ENCODE assay signal across 27 cellular contexts in genomic region chr3:38706961-38707360, GRCh38.
"Had no signal": no experiment of that assay in that cellular context is flagged by ENCODE, and none has a peak within 500 bp of the region (broad histone marks: within the 10 kb centered on the region; RNA-seq: fewer than 3 reads in every experiment).

No MANE protein-coding gene starts in this region.

- H3K4me1 Mint-ChIP-seq: stimulated activated effector memory CD8-positive, alpha-beta T cell treated with anti-CD3 and anti-CD28 coated beads, Interleukin-12 subunit alpha, Interleukin-12 subunit beta, amount 100 ng/mL, for 72 hours; stimulated activated memory B cell treated with anti-CD40 and anti-IgM and Interleukin-4, amounts not matched to agents 10 μg/mL and 1 μg/mL and 100 μg/mL, for 72 hours; stimulated activated naive B cell treated with anti-CD40 and anti-IgM and Interleukin-4, amounts not matched to agents 10 μg/mL and 1 μg/mL and 100 μg/mL, for 72 hours; stimulated activated naive CD8-positive, alpha-beta T cell treated with anti-CD3 and anti-CD28 coated beads, Interleukin-15, amount 100 ng/mL, for 72 hours had no signal

- H3K9me3 ChIP-seq: stomach, suprapubic skin, testis, thoracic aorta, thyroid gland, tibial artery, tibial nerve, transverse colon, upper lobe of left lung, upper lobe of right lung, uterus, vagina had no signal

- H3K27ac ChIP-seq: stomach, suprapubic skin, testis, thoracic aorta, thyroid gland, tibial artery, tibial nerve, transverse colon, upper lobe of left lung, upper lobe of right lung, uterus, vagina had no signal

- ATAC-seq: stimulated activated effector memory CD8-positive, alpha-beta T cell treated with anti-CD3 and anti-CD28 coated beads, Interleukin-12 subunit alpha, Interleukin-12 subunit beta, amount 100 ng/mL, for 72 hours; stimulated activated memory B cell treated with anti-CD40 and anti-IgM and Interleukin-4, amounts not matched to agents 10 μg/mL and 1 μg/mL and 100 μg/mL, for 72 hours; stimulated activated naive B cell treated with anti-CD40 and anti-IgM and Interleukin-4, amounts not matched to agents 10 μg/mL and 1 μg/mL and 100 μg/mL, for 72 hours; stimulated activated naive CD8-positive, alpha-beta T cell treated with anti-CD3 and anti-CD28 coated beads, Interleukin-15, amount 100 ng/mL, for 72 hours; stimulated activated naive CD8-positive, alpha-beta T cell treated with anti-CD3 and anti-CD28 coated beads, Interleukin-15, Interleukin-2, amounts not matched to agents 100 U/mL and 50 U/mL, for 24 hours; upper lobe of right lung had no signal

- DNase-seq: stimulated activated CD4-positive, alpha-beta T cell treated with anti-CD3 and anti-CD28 coated beads, Interleukin-2, amount 100 ng/mL, for 48 hours; stimulated activated CD4-positive, alpha-beta T cell treated with anti-CD3 and anti-CD28 coated beads, Interleukin-4, amount 100 ng/mL, for 1 hour; stimulated activated CD4-positive, alpha-beta T cell treated with anti-CD3 and anti-CD28 coated beads, Interleukin-4, amount 100 ng/mL, for 24 hours; stimulated activated CD4-positive, alpha-beta T cell treated with anti-CD3 and anti-CD28 coated beads, Interleukin-4, amount 100 ng/mL, for 4 hours; stimulated activated CD8-positive, alpha-beta memory T cell treated with anti-CD3 and anti-CD28 coated beads, Interleukin-4, amount 100 ng/mL, for 48 hours; stimulated activated naive B cell treated with anti-CD40 and anti-IgM and Interleukin-4, amounts not matched to agents 10 μg/mL and 1 μg/mL and 100 μg/mL, for 72 hours; stimulated activated naive CD4-positive, alpha-beta T cell; stimulated activated naive CD4-positive, alpha-beta T cell treated with Interleukin-2 at 50 U/mL for 16 hours; stimulated activated naive CD8-positive, alpha-beta T cell treated with anti-CD3 and anti-CD28 coated beads, Interleukin-15, amount 100 ng/mL, for 72 hours; stimulated activated naive CD8-positive, alpha-beta T cell treated with anti-CD3 and anti-CD28 coated beads, Interleukin-15, Interleukin-2, amounts not matched to agents 100 U/mL and 50 U/mL, for 24 hours; stomach; substantia nigra; testis; thyroid gland; tibial artery; transverse colon; upper lobe of left lung; upper lobe of right lung; uterus had no signal

- H3K27ac Mint-ChIP-seq: stimulated activated effector memory CD8-positive, alpha-beta T cell treated with anti-CD3 and anti-CD28 coated beads, Interleukin-12 subunit alpha, Interleukin-12 subunit beta, amount 100 ng/mL, for 72 hours; stimulated activated memory B cell treated with anti-CD40 and anti-IgM and Interleukin-4, amounts not matched to agents 10 μg/mL and 1 μg/mL and 100 μg/mL, for 72 hours; stimulated activated naive B cell treated with anti-CD40 and anti-IgM and Interleukin-4, amounts not matched to agents 10 μg/mL and 1 μg/mL and 100 μg/mL, for 72 hours; stimulated activated naive CD8-positive, alpha-beta T cell treated with anti-CD3 and anti-CD28 coated beads, Interleukin-15, amount 100 ng/mL, for 72 hours; stimulated activated naive CD8-positive, alpha-beta T cell treated with anti-CD3 and anti-CD28 coated beads, Interleukin-15, Interleukin-2, amounts not matched to agents 100 ng/mL and 50 ng/mL, for 24 hours; type B pancreatic cell had no signal

- H3K4me3 Mint-ChIP-seq: stimulated activated effector memory CD8-positive, alpha-beta T cell treated with anti-CD3 and anti-CD28 coated beads, Interleukin-12 subunit alpha, Interleukin-12 subunit beta, amount 100 ng/mL, for 72 hours; stimulated activated memory B cell treated with anti-CD40 and anti-IgM and Interleukin-4, amounts not matched to agents 10 μg/mL and 1 μg/mL and 100 μg/mL, for 72 hours; stimulated activated naive B cell treated with anti-CD40 and anti-IgM and Interleukin-4, amounts not matched to agents 10 μg/mL and 1 μg/mL and 100 μg/mL, for 72 hours; stimulated activated naive CD8-positive, alpha-beta T cell treated with anti-CD3 and anti-CD28 coated beads, Interleukin-15, amount 100 ng/mL, for 72 hours; stimulated activated naive CD8-positive, alpha-beta T cell treated with anti-CD3 and anti-CD28 coated beads, Interleukin-15, Interleukin-2, amounts not matched to agents 100 ng/mL and 50 ng/mL, for 24 hours; type B pancreatic cell had no signal

- H3K36me3 ChIP-seq: stomach, suprapubic skin, thoracic aorta, thyroid gland, tibial artery, tibial nerve, transverse colon, upper lobe of left lung, upper lobe of right lung, uterus, vagina had no signal

- H3K36me3 Mint-ChIP-seq: stimulated activated effector memory CD8-positive, alpha-beta T cell treated with anti-CD3 and anti-CD28 coated beads, Interleukin-12 subunit alpha, Interleukin-12 subunit beta, amount 100 ng/mL, for 72 hours; stimulated activated memory B cell treated with anti-CD40 and anti-IgM and Interleukin-4, amounts not matched to agents 10 μg/mL and 1 μg/mL and 100 μg/mL, for 72 hours; stimulated activated naive B cell treated with anti-CD40 and anti-IgM and Interleukin-4, amounts not matched to agents 10 μg/mL and 1 μg/mL and 100 μg/mL, for 72 hours; type B pancreatic cell had no signal

- H3K4me3 ChIP-seq: stomach, suprapubic skin, testis, thoracic aorta, thyroid gland, tibial artery, tibial nerve, transverse colon, upper lobe of left lung, upper lobe of right lung, uterus, vagina had no signal

- H3K27me3 ChIP-seq: stomach, testis, thyroid gland, tibial artery, tibial nerve, transverse colon, upper lobe of left lung, upper lobe of right lung, uterus, vagina had no signal

- H3K9me3 Mint-ChIP-seq: stimulated activated effector memory CD8-positive, alpha-beta T cell treated with anti-CD3 and anti-CD28 coated beads, Interleukin-12 subunit alpha, Interleukin-12 subunit beta, amount 100 ng/mL, for 72 hours; stimulated activated memory B cell treated with anti-CD40 and anti-IgM and Interleukin-4, amounts not matched to agents 10 μg/mL and 1 μg/mL and 100 μg/mL, for 72 hours; stimulated activated naive B cell treated with anti-CD40 and anti-IgM and Interleukin-4, amounts not matched to agents 10 μg/mL and 1 μg/mL and 100 μg/mL, for 72 hours; stimulated activated naive CD8-positive, alpha-beta T cell treated with anti-CD3 and anti-CD28 coated beads, Interleukin-15, amount 100 ng/mL, for 72 hours; stimulated activated naive CD8-positive, alpha-beta T cell treated with anti-CD3 and anti-CD28 coated beads, Interleukin-15, Interleukin-2, amounts not matched to agents 100 ng/mL and 50 ng/mL, for 24 hours had no signal

- H3K4me1 ChIP-seq: stomach, suprapubic skin, testis, thyroid gland, tibial artery, tibial nerve, transverse colon, upper lobe of left lung, upper lobe of right lung, uterus, vagina had no signal
